In the genomic region with DNA sequence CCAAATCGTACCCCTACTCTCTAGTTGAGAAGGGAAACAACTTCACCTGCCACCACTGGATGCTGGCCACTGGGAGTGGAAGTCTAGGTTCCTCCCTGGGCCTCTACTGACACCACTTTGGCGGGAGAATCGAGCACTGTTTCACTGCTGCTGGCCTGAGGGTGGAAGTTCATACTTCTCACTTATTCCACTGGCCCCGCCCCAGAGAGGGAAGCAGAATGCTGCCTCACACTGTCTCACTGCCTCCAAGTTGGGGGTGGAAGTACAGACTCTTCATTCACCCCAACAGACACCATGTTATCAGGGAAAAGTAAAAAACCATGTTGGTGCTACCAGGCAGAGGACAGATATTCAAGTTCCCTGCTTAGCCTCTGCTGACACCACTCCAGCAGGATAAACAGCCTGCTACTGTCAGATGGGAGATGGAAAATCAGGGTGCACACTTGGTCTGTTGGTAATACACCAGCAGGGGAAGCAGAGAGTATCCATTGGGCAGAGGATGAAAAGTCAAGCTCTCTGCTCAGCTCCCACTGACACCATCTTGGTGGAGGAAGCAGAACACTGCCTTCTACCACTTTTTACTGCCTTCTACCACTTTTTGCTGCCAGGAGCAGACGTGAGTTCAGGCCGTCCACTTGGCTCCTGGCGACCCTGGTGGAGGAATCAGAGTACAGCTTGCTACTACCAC, we compare ENCODE assay signal across 17 cellular contexts.
DNase-seq lines count a peak whose midpoint lies in the region; ATAC-seq, FAIRE-seq and TF ChIP-seq lines count a peak whose summit lies in the region.
"Had no signal": no experiment of that assay in that cellular context is flagged by ENCODE, and none has a peak within 500 bp of the region (broad histone marks: within the 10 kb centered on the region; RNA-seq: fewer than 3 reads in every experiment).

No MANE protein-coding gene starts in this region.

- no peaks in the 10 kb centered on the region for H3K9me2 ChIP-seq in Loucy (replicated peaks; ENCODE audit: low read depth, low read length)

- H3F3A ChIP-seq in Loucy (ENCODE audit: low read depth), result no peaks in the 10 kb centered on the region

- H3K4me3 ChIP-seq in Loucy (ENCODE audit: low read length, poor library complexity, severe bottlenecking), result no peak overlapping the region
- no peak overlapping the region for H3K4me3 ChIP-seq in choroid plexus epithelial cell (ENCODE audit: low read depth, low read length)
- no peak overlapping the region for H3K4me3 ChIP-seq in right lobe of liver
- H3K4me3 ChIP-seq: HAP-1, heart left ventricle, MG63 had no signal

- no peak overlapping the region for H3K27ac ChIP-seq in right lobe of liver
- H3K27ac ChIP-seq: heart left ventricle had no signal

- H3K4me1 ChIP-seq in Loucy (ENCODE audit: insufficient read depth, low read length, poor library complexity, severe bottlenecking) (no peaks in the 10 kb centered on the region), right lobe of liver (no peaks in the 10 kb centered on the region)
- H3K4me1 ChIP-seq: HAP-1 had no signal

- H3K27me3 ChIP-seq in Loucy (ENCODE audit: insufficient read depth, low read length, poor library complexity, severe bottlenecking), result no peaks in the 10 kb centered on the region
- H3K27me3 ChIP-seq in right lobe of liver, result no peaks in the 10 kb centered on the region
- H3K27me3 ChIP-seq: heart left ventricle, MG63 had no signal

- peak; percentile 13 for FAIRE-seq in GM12891 (lab: Jason Lieb, UNC)

- H3K9ac ChIP-seq in Loucy (ENCODE audit: low read depth, low read length, poor library complexity, severe bottlenecking), result no peak overlapping the region

- 79% methylated on average over 4 of the region's 7 CpGs for WGBS in right lobe of liver (ENCODE audit: insufficient coverage, low coverage, low lambda C conversion rate, missing lambda C conversion rate)

- no peaks in the 10 kb centered on the region for H3K79me2 ChIP-seq in Loucy (ENCODE audit: insufficient read depth, low read length)

- H4K20me1 ChIP-seq in Loucy (ENCODE audit: insufficient read depth, low read length, poor library complexity, severe bottlenecking), result no peaks in the 10 kb centered on the region

- TF ChIP-seq CTCF in Loucy (conservative IDR thresholded peaks at IDR 0.05; ENCODE audit: low read length) (0 out of 2 replicates have a peak, but pooled peaks have one; percentile 30), choroid plexus epithelial cell (conservative IDR thresholded peaks at IDR 0.05; ENCODE audit: low read depth, low read length) (peak; percentile 26), right lobe of liver (IDR thresholded peaks at IDR 0.05) (no peak)

- ATAC-seq in right lobe of liver (peak; percentile 25 to 35 (median 28)), GM18519 (IDR thresholded peaks at IDR 0.05; ENCODE audit: low FRiP score, unreplicated experiment) (no peak)
- ATAC-seq: activated CD4-positive, CD25-positive, alpha-beta regulatory T cell treated with anti-CD3 and anti-CD28 coated beads, Interleukin-2, amount 50 U/mL, for 24 hours; naive thymus-derived CD4-positive, alpha-beta T cell; sciatic nerve had no signal

- no peaks in the 10 kb centered on the region for H3K36me3 ChIP-seq in Loucy (ENCODE audit: insufficient read depth, low read length)
- no peaks in the 10 kb centered on the region for H3K36me3 ChIP-seq in right lobe of liver
- H3K36me3 ChIP-seq: HAP-1 had no signal

- no peak overlapping the region for H3K4me2 ChIP-seq in Loucy (ENCODE audit: low read depth, low read length, poor library complexity, severe bottlenecking)

- intact Hi-C loops in right lobe of liver (cut with DNase I), result no loop called here

- no peak for TF ChIP-seq POLR2A in GM12891 (IDR thresholded peaks at IDR 0.05; ENCODE audit: low read depth, low read length)
- TF ChIP-seq POLR2A in right lobe of liver (IDR thresholded peaks at IDR 0.05), result no peak

- DNase-seq in GM12891 (ENCODE audit: insufficient read length, low spot score), result no peak
- DNase-seq in choroid plexus epithelial cell (ENCODE audit: low read depth), result no peak
- no peak for DNase-seq in right lobe of liver
- DNase-seq in amygdala (lab: John Stamatoyannopoulos, UW), result no peak
- no peak for DNase-seq in NCI-H2227 (lab: John Stamatoyannopoulos, UW; ENCODE audit: unreplicated experiment)
- no peak for DNase-seq in superior temporal gyrus (ENCODE audit: extremely low spot score)
- DNase-seq: activated CD8-positive, alpha-beta memory T cell treated with anti-CD3 and anti-CD28 coated beads, Interleukin-2, amount 50 U/mL, for 4 hours; CD4-positive, alpha-beta T cell; heart left ventricle; MG63; naive thymus-derived CD4-positive, alpha-beta T cell; stimulated activated CD4-positive, alpha-beta T cell treated with anti-CD3 and anti-CD28 coated beads, Interleukin-4, amount 100 ng/mL, for 1 hour had no signal

- no peak overlapping the region for H2AFZ ChIP-seq in Loucy (ENCODE audit: low read length)

- H3K9me3 ChIP-seq in Loucy (ENCODE audit: insufficient read depth, low read depth, low read length) (no peaks in the 10 kb centered on the region), right lobe of liver (no peaks in the 10 kb centered on the region)
- H3K9me3 ChIP-seq: HAP-1 had no signal

TF ChIP-seq in GM12891, 5 proteins besides CTCF, POLR2A, EP300 and RAD21:
- TF ChIP-seq POU2F2 (IDR thresholded peaks at IDR 0.05; ENCODE audit: low read depth, low read length), result no peak
- TF ChIP-seq SPI1 (IDR thresholded peaks at IDR 0.05; ENCODE audit: low read depth, low read length), result no peak
- no peak for TF ChIP-seq POLR2AphosphoS5 (IDR thresholded peaks at IDR 0.05; ENCODE audit: low read depth, low read length)
- no peak for TF ChIP-seq TAF1 (IDR thresholded peaks at IDR 0.05; ENCODE audit: low read depth, low read length)
- no peak for TF ChIP-seq PAX5 (IDR thresholded peaks at IDR 0.05; ENCODE audit: insufficient read depth, low read length, severe bottlenecking)
TF ChIP-seq in GM12891: peak in this region for 0.

Comparison
In these comparisons a context has a peak if more than half of its experiments do, and no peak if none do; other contexts are left out.
1. CTCF ChIP-seq: peak in Loucy (single experiment) and choroid plexus epithelial cell (single experiment); none in right lobe of liver (0 of 4).